ENCODE assay signal across 19 cellular contexts in genomic region chr12:121939992-121940766, GRCh38. TPM values are rescaled to one million over a fixed set of nuclear protein-coding genes. Genes with fewer than 3 reads are reported as not detected.
DNase-seq lines count a peak whose midpoint lies in the region; ATAC-seq and TF ChIP-seq lines count a peak whose summit lies in the region.
"Had no signal": no experiment of that assay in that cellular context is flagged by ENCODE, and none has a peak within 500 bp of the region (broad histone marks: within the 10 kb centered on the region; RNA-seq: fewer than 3 reads in every experiment).

No MANE protein-coding gene starts in this region.

- H2AFZ ChIP-seq in GM23338: no peak overlapping the region

- H3K4me2 ChIP-seq in GM23338 (no peak overlapping the region), mesendoderm (ENCODE audit: low read length) (no peak overlapping the region)

- 88 to 100% methylated on average over 3 to 4 of the region's 4 CpGs for WGBS in endodermal cell (ENCODE audit: insufficient coverage in 1 of 2, insufficient read length in 1 of 2), 2 experiments
- WGBS in mesendoderm (ENCODE audit: extremely low coverage, insufficient coverage, low lambda C conversion rate): 100% methylated on average over 1 of the region's 4 CpGs

- H3K36me3 ChIP-seq in GM23338 (ENCODE audit: insufficient read depth): no peaks in the 10 kb centered on the region; the same call in 1 of the 2 replicates
- H3K36me3 ChIP-seq in SK-N-MC (ENCODE audit: insufficient read depth, low read length): peaks cover 4% of the 10 kb centered on the region; the same call in 1 of the 2 replicates
- H3K36me3 ChIP-seq in endodermal cell (ENCODE audit: control insufficient read depth, insufficient read depth, low read length): peaks cover 14% of the 10 kb centered on the region
- H3K36me3 ChIP-seq in mesendoderm (ENCODE audit: control insufficient read depth, insufficient read depth, low read length): no peaks in the 10 kb centered on the region
- peaks cover 10% of the 10 kb centered on the region for H3K36me3 ChIP-seq in MG63
- H3K36me3 ChIP-seq: BE2C had no signal

- H3K4ac ChIP-seq in mesendoderm (ENCODE audit: low read depth, low read length): no peak overlapping the region

- no peak overlapping the region for H3K18ac ChIP-seq in mesendoderm (ENCODE audit: low read length)

- H4K5ac ChIP-seq in mesendoderm (ENCODE audit: low read length): no peak overlapping the region

- H3K79me2 ChIP-seq in GM23338 (replicated peaks; ENCODE audit: insufficient read depth) (no peaks in the 10 kb centered on the region), mesendoderm (ENCODE audit: control insufficient read depth, insufficient read depth, low read length) (no peaks in the 10 kb centered on the region)

- H3K4me1 ChIP-seq in GM23338 (ENCODE audit: insufficient read depth): no peaks in the 10 kb centered on the region
- H3K4me1 ChIP-seq in endodermal cell (ENCODE audit: control insufficient read depth, insufficient read depth, low read length): no peaks in the 10 kb centered on the region
- peaks cover 2% of the 10 kb centered on the region for H3K4me1 ChIP-seq in mesendoderm (ENCODE audit: control insufficient read depth, low read depth, low read length)
- H3K4me1 ChIP-seq: BE2C, SJSA1 had no signal

- no peak overlapping the region for H3K27ac ChIP-seq in GM23338 (ENCODE audit: low read depth)
- H3K27ac ChIP-seq in SK-N-MC: 0 out of 2 replicates have a peak overlapping the region, but pooled peaks have one; percentile 15
- no peak overlapping the region for H3K27ac ChIP-seq in endodermal cell (ENCODE audit: low read depth, low read length)
- no peak overlapping the region for H3K27ac ChIP-seq in mesendoderm (ENCODE audit: low read depth, low read length)
- H3K27ac ChIP-seq: SJSA1 had no signal

- no peak for TF ChIP-seq CTCF in GM23338 (conservative IDR thresholded peaks at IDR 0.05; ENCODE audit: low read depth in 2 of 2)
- TF ChIP-seq CTCF in endodermal cell (conservative IDR thresholded peaks at IDR 0.05): no peak

- H2BK120ac ChIP-seq in mesendoderm (ENCODE audit: low read depth, low read length): no peak overlapping the region

- H3K9me3 Mint-ChIP-seq in GM23338 (no peaks in the 10 kb centered on the region; the same call in 2 of the 3 replicates), endodermal cell (peaks cover 4% of the 10 kb centered on the region)

- H3K27ac Mint-ChIP-seq in GM23338 (no peak overlapping the region), endodermal cell (peak overlapping the region; percentile 36)

- H3K36me3 Mint-ChIP-seq in GM23338 (ENCODE audit: low read depth) (0 out of 3 replicates have a peak, but pooled peaks cover 4% of the 10 kb centered on the region), endodermal cell (ENCODE audit: low read depth) (peaks cover 21% of the 10 kb centered on the region)

- H3K9ac ChIP-seq in SK-N-MC (ENCODE audit: insufficient read length): no peak overlapping the region
- H3K9ac ChIP-seq in endodermal cell (ENCODE audit: extremely low read depth, low read length, poor library complexity, severe bottlenecking): no peak overlapping the region
- no peak overlapping the region for H3K9ac ChIP-seq in mesendoderm (ENCODE audit: low read length)

- H3K56ac ChIP-seq in mesendoderm (ENCODE audit: low read length): no peak overlapping the region

- H3K9me3 ChIP-seq in SK-N-MC (ENCODE audit: low read depth, low read length) (no peaks in the 10 kb centered on the region), endodermal cell (ENCODE audit: control insufficient read depth, low read length) (peaks cover 8% of the 10 kb centered on the region), MG63 (no peaks in the 10 kb centered on the region)
- H3K9me3 ChIP-seq: BE2C, SJSA1 had no signal

- H3K4me3 Mint-ChIP-seq in GM23338 (no peak overlapping the region), endodermal cell (no peak overlapping the region)

- ATAC-seq in GM23338 (no peak), HG02852 (IDR thresholded peaks at IDR 0.05; ENCODE audit: unreplicated experiment) (no peak), GM18519 (IDR thresholded peaks at IDR 0.05; ENCODE audit: low FRiP score, unreplicated experiment) (no peak)
- ATAC-seq: K562, Right ventricle myocardium inferior had no signal

- H3F3A ChIP-seq in GM23338 (replicated peaks; ENCODE audit: low read depth): no peaks in the 10 kb centered on the region

- H3K23ac ChIP-seq in mesendoderm (ENCODE audit: low read length): no peak overlapping the region

- no peak overlapping the region for H4K8ac ChIP-seq in mesendoderm (ENCODE audit: low read depth, low read length)

- DNase-seq in GM23338 (ENCODE audit: low spot score) (peak; percentile 51), SK-N-MC (ENCODE audit: low read depth, low spot score) (no peak), endodermal cell (peak; percentile 59), mesendoderm (peak; percentile 83), MG63 (no peak)
- DNase-seq: BE2C, EL, H7, NCI-H1092 treated with DMSO at 0.1 percent for 48 hours, NCI-H1436 treated with DMSO at 0.1 percent for 48 hours, NCI-H2029, NCI-H345, NCI-H526, OCI-M1 had no signal

- peaks cover 5% of the 10 kb centered on the region; the same call in 2 of the 3 replicates for H3K4me1 Mint-ChIP-seq in GM23338
- H3K4me1 Mint-ChIP-seq in endodermal cell: peaks cover 13% of the 10 kb centered on the region

- H3K4me3 ChIP-seq in GM23338 (no peak overlapping the region), SK-N-MC (no peak overlapping the region), endodermal cell (ENCODE audit: low read length) (no peak overlapping the region), mesendoderm (ENCODE audit: low read length) (no peak overlapping the region), MG63 (no peak overlapping the region)
- H3K4me3 ChIP-seq: K562, SJSA1 had no signal

- no peak overlapping the region for H2BK15ac ChIP-seq in mesendoderm (replicated peaks; ENCODE audit: low read depth)

- H3K27me3 Mint-ChIP-seq in GM23338 (ENCODE audit: insufficient read depth, low read depth, poor library complexity) (no peaks in the 10 kb centered on the region), endodermal cell (ENCODE audit: insufficient read depth) (no peaks in the 10 kb centered on the region)

- no peaks in the 10 kb centered on the region for H3K79me1 ChIP-seq in mesendoderm (ENCODE audit: low read length)

- no peaks in the 10 kb centered on the region for H4K20me1 ChIP-seq in GM23338 (replicated peaks; ENCODE audit: insufficient read depth)

- H3K27me3 ChIP-seq in GM23338 (ENCODE audit: insufficient read depth) (no peaks in the 10 kb centered on the region), endodermal cell (ENCODE audit: control insufficient read depth, insufficient read depth, low read length, poor library complexity, severe bottlenecking) (no peaks in the 10 kb centered on the region), mesendoderm (ENCODE audit: insufficient read depth, low read length, poor library complexity) (no peaks in the 10 kb centered on the region), MG63 (no peaks in the 10 kb centered on the region)
- H3K27me3 ChIP-seq: BE2C, SJSA1 had no signal

- no peak overlapping the region for H2AK5ac ChIP-seq in mesendoderm (ENCODE audit: low read length)

- H2BK5ac ChIP-seq in mesendoderm (ENCODE audit: low read length): no peak overlapping the region

- H3K9me2 ChIP-seq in GM23338 (ENCODE audit: insufficient read depth): no peaks in the 10 kb centered on the region

TF ChIP-seq in GM23338, 12 proteins besides CTCF, POLR2A, EP300 and RAD21 (continues in another document):
- TF ChIP-seq REST (IDR thresholded peaks at IDR 0.05; ENCODE audit: unreplicated experiment): no peak

RNA-seq across cellular contexts. Expression of gene CFAP251, which starts 21.8 kb away (rescaled TPM):
- total RNA-seq in GM23338 (2014; rRNA removed; shearing (Covaris generic)): 1.6 and 2.5 TPM in 2 replicates
- polyA plus RNA-seq in GM23338 (2016; fragmentation: Nextera tagmentation; extraction: Ambion mirVana): 0.70 and 1.4 TPM in 2 replicates
- 10 to 100 TPM in 1 of 2 donors, 1 to 10 TPM in 1; 3.4 to 11.2 TPM for total RNA-seq in endodermal cell
- polyA plus RNA-seq in endodermal cell (2013, experiment 1 of 2): 2.8 TPM
- 2.8 TPM for polyA plus RNA-seq in endodermal cell (2013, experiment 2 of 2)
- 2.6 TPM for polyA plus RNA-seq in mesendoderm (2013, experiment 1 of 2)
- polyA plus RNA-seq in mesendoderm (2013, experiment 2 of 2): 3.0 TPM
- total RNA-seq in MG63 (2014; rRNA removed; shearing (Covaris generic); ENCODE audit: low replicate concordance): 0.74 and 1.7 TPM in 2 replicates

RNA-seq across cellular contexts. Expression of gene PSMD9, which starts 51.6 kb away (rescaled TPM):
- 36.3 and 48.2 TPM in 2 replicates for total RNA-seq in GM23338 (2014; rRNA removed; shearing (Covaris generic))
- 28.1 and 32.7 TPM in 2 replicates for polyA plus RNA-seq in GM23338 (2016; fragmentation: Nextera tagmentation; extraction: Ambion mirVana)
- total RNA-seq in endodermal cell: 10 to 100 TPM; 41.4 to 50.9 TPM
- polyA plus RNA-seq in endodermal cell (2013, experiment 1 of 2): 52.0 TPM
- polyA plus RNA-seq in endodermal cell (2013, experiment 2 of 2): 53.1 TPM
- 34.3 TPM for polyA plus RNA-seq in mesendoderm (2013, experiment 1 of 2)
- polyA plus RNA-seq in mesendoderm (2013, experiment 2 of 2): 32.3 TPM
- total RNA-seq in MG63 (2014; rRNA removed; shearing (Covaris generic); ENCODE audit: low replicate concordance): 66.6 and 117 TPM in 2 replicates

Comparison
In these comparisons a context has a peak if more than half of its experiments do, and no peak if none do; other contexts are left out.
1. DNase-seq: peak in GM23338 (single experiment), endodermal cell (single experiment) and mesendoderm (single experiment); none in SK-N-MC (single experiment) and MG63 (single experiment).